In the genomic region with DNA sequence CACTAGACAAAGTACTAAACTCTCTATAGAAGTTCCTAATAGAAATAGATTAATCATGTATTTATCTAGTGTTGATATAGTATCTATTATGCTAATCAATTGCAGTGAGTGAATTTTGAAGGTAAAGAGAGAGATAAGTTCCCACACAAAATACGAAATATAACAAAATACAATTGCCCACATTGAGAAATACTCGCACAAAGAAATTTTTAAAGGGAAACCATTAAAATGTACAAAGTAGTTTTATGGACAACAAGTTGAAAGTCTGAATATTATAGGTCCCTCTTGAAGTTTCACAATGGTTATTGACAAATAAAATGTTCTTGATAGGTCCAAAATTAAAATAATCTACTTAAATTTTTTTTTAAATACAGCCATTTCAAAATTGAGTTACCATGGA, we compare ENCODE assay signal across 8 cellular contexts.
"Had no signal": no experiment of that assay in that cellular context is flagged by ENCODE, and none has a peak within 500 bp of the region (broad histone marks: within the 10 kb centered on the region; RNA-seq: fewer than 3 reads in every experiment).

No MANE protein-coding gene starts in this region.

- ATAC-seq: GM12878 had no signal

- FAIRE-seq: G401.6, GM12878, GM12891, GM12892, GM18507, GM19239 had no signal

- DNase-seq: GDM1, GF-D8 had no signal

- H3K4me3 ChIP-seq: GM12878 had no signal
